13 cellular contexts compared by ENCODE assay signal in genomic region chr2:144501118-144501517, GRCh38. TPM values are rescaled to one million over a fixed set of nuclear protein-coding genes. Genes with fewer than 3 reads are reported as not detected.
A peak's percentile ranks its signal among the peaks of the same experiment; 100 is the strongest.
DNase-seq lines count a peak whose midpoint lies in the region; ATAC-seq and TF ChIP-seq lines count a peak whose summit lies in the region.
"Had no signal": no experiment of that assay in that cellular context is flagged by ENCODE, and none has a peak within 500 bp of the region (broad histone marks: within the 10 kb centered on the region; RNA-seq: fewer than 3 reads in every experiment).

No MANE protein-coding gene starts in this region.

- H3K9ac ChIP-seq in SK-N-SH (no peak overlapping the region), trophoblast cell (ENCODE audit: low read length) (no peak overlapping the region), colonic mucosa (ENCODE audit: low read depth in 2 of 2, low read length in 2 of 2) (no peak overlapping the region)

- H2BK12ac ChIP-seq in trophoblast cell (ENCODE audit: low read length) = peak overlapping the region; percentile 50

- H3K79me2 ChIP-seq in SK-N-SH (ENCODE audit: insufficient read depth) (peaks cover 95% of the 10 kb centered on the region), trophoblast cell (ENCODE audit: control insufficient read depth, insufficient read depth, low read length, poor library complexity) (no peaks in the 10 kb centered on the region)

- H2BK5ac ChIP-seq in trophoblast cell (ENCODE audit: low read depth, low read length, poor library complexity) = no peak overlapping the region

- H3K14ac ChIP-seq in trophoblast cell (ENCODE audit: low read length) = no peak overlapping the region

- H3K9me3 ChIP-seq in SK-N-SH (no peaks in the 10 kb centered on the region), trophoblast cell (ENCODE audit: insufficient read depth, low read depth, low read length) (no peaks in the 10 kb centered on the region), colonic mucosa (no peaks in the 10 kb centered on the region)

- H3K4me2 ChIP-seq in SK-N-SH (no peak overlapping the region), trophoblast cell (ENCODE audit: low read length) (no peak overlapping the region)

- H3K9me2 ChIP-seq in SK-N-SH = no peaks in the 10 kb centered on the region

- TF ChIP-seq CTCF in SK-N-SH (IDR thresholded peaks at IDR 0.05) (no peak), colonic mucosa (IDR thresholded peaks at IDR 0.05) (no peak)

- intact Hi-C loops in colonic mucosa (cut with DNase I) = no loop called here

- POLR2A ChIA-PET in SK-N-SH (lab: Yijun Ruan, JAX) = interaction anchor here (1.1 kb wide), 1 partner anchor 24 kb away, joined by 3 read pairs; no protein-coding TSS in a partner anchor

- no peak overlapping the region for H2AFZ ChIP-seq in SK-N-SH (ENCODE audit: low read depth)
- H2AFZ ChIP-seq in trophoblast cell (ENCODE audit: insufficient read depth, low read length, poor library complexity) = no peak overlapping the region

- no peak for TF ChIP-seq RAD21 in SK-N-SH (IDR thresholded peaks at IDR 0.05; ENCODE audit: low read length)

- WGBS in SK-N-SH (ENCODE audit: low lambda C conversion rate) = 94% methylated on average over 3 of the region's 3 CpGs
- WGBS in trophoblast cell (ENCODE audit: extremely low coverage, insufficient coverage, insufficient read length) = no CpG with 5 or more reads among the region's 3 CpGs

- H4K91ac ChIP-seq in trophoblast cell (ENCODE audit: low read depth, low read length) = no peak overlapping the region

- no peak overlapping the region for H3K4me3 ChIP-seq in SK-N-SH (ENCODE audit: low read depth in 2 of 2, low read length in 1 of 2)
- H3K4me3 ChIP-seq in trophoblast cell (ENCODE audit: low read depth, low read length) = no peak overlapping the region
- no peak overlapping the region for H3K4me3 ChIP-seq in colonic mucosa
- H3K4me3 ChIP-seq: lung, skin epidermis had no signal

- H4K8ac ChIP-seq in trophoblast cell (ENCODE audit: low read depth, low read length) = no peak overlapping the region

- peaks cover 19 to 27% of the 10 kb centered on the region in 2 experiments for H3K4me1 ChIP-seq in SK-N-SH (ENCODE audit: control insufficient read depth in 1 of 2, insufficient read depth in 2 of 2, low read depth in 1 of 2, low read length in 1 of 2)
- H3K4me1 ChIP-seq in trophoblast cell (ENCODE audit: control insufficient read depth in 1 of 2, insufficient read depth in 2 of 2, low read length in 2 of 2) = peaks cover 0 to 2% of the 10 kb centered on the region in 2 experiments
- no peaks in the 10 kb centered on the region for H3K4me1 ChIP-seq in colonic mucosa

- H3F3A ChIP-seq in SK-N-SH (replicated peaks; ENCODE audit: insufficient read depth) = peaks cover 5% of the 10 kb centered on the region

- H3K27me3 ChIP-seq in SK-N-SH (ENCODE audit: insufficient read depth) = no peaks in the 10 kb centered on the region
- H3K27me3 ChIP-seq in trophoblast cell (ENCODE audit: insufficient read depth, low read length) = no peaks in the 10 kb centered on the region
- peaks cover 4% of the 10 kb centered on the region for H3K27me3 ChIP-seq in colonic mucosa

- H3K4ac ChIP-seq in trophoblast cell (ENCODE audit: low read depth, low read length) = no peak overlapping the region

- no peaks in the 10 kb centered on the region for H3K79me1 ChIP-seq in trophoblast cell (ENCODE audit: low read length)

- DNase-seq in EH (ENCODE audit: low read depth) (peak; percentile 66), SK-N-SH (no peak), fibroblast of peridontal ligament (ENCODE audit: extremely low read depth) (peak; percentile 59), trophoblast cell (no peak), colonic mucosa (no peak), activated gamma-delta T cell treated with Interleukin-2 at 50 U/mL for 16 hours (no peak), HT-29 (ENCODE audit: low spot score) (no peak)
- DNase-seq: activated CD8-positive, alpha-beta T cell treated with anti-CD3 and anti-CD28 coated beads for 36 hours; AML-193; DMS53 had no signal

- H2AK5ac ChIP-seq in trophoblast cell (ENCODE audit: low read length) = no peak overlapping the region

- TF ChIP-seq EP300 in SK-N-SH (IDR thresholded peaks at IDR 0.05; ENCODE audit: borderline replicate concordance in 1 of 2, low read depth in 1 of 2, low read length in 1 of 2) = no peak

- H3K36me3 ChIP-seq in SK-N-SH (replicated peaks in 1 of 2; ENCODE audit: control insufficient read depth in 1 of 2, insufficient read depth in 2 of 2, low read length in 1 of 2) (peaks cover 0 to 21% of the 10 kb centered on the region in 2 experiments), trophoblast cell (ENCODE audit: control insufficient read depth in 1 of 2, insufficient read depth in 2 of 2, low read length in 2 of 2) (no peaks in the 10 kb centered on the region), colonic mucosa (no peaks in the 10 kb centered on the region)

- no peak overlapping the region for H3K18ac ChIP-seq in trophoblast cell (ENCODE audit: low read length)

- peak overlapping the region; percentile 9 to 28; a peak in 3 of 4 replicates for H3K27ac ChIP-seq in SK-N-SH (ENCODE audit: low read depth in 2 of 2, low read length in 1 of 2)
- H3K27ac ChIP-seq in trophoblast cell (ENCODE audit: low read depth, low read length) = no peak overlapping the region
- no peak overlapping the region for H3K27ac ChIP-seq in colonic mucosa

- H4K12ac ChIP-seq in trophoblast cell (ENCODE audit: low read depth, low read length) = no peak overlapping the region

- peaks cover 48% of the 10 kb centered on the region for H4K20me1 ChIP-seq in SK-N-SH (ENCODE audit: insufficient read depth)

- ATAC-seq in HG03108 (IDR thresholded peaks at IDR 0.05; ENCODE audit: unreplicated experiment) = no peak

- no peak overlapping the region for H3K23ac ChIP-seq in trophoblast cell (ENCODE audit: low read length)

- CTCF ChIA-PET in SK-N-SH (lab: Yijun Ruan, JAX) = interaction anchor here (0.6 to 1.1 kb wide), 3 partner anchors 10 to 1344 kb away, joined by 3 read pairs; no protein-coding TSS in a partner anchor

- no peak overlapping the region for H2BK120ac ChIP-seq in trophoblast cell (ENCODE audit: insufficient read depth, low read length, poor library complexity)

TF ChIP-seq in SK-N-SH, 30 proteins besides CTCF, POLR2A, EP300 and RAD21:
- TF ChIP-seq FOSL2 (IDR thresholded peaks at IDR 0.05; ENCODE audit: borderline replicate concordance, low read depth) (peak; percentile 53; the same call in 1 of the 2 replicates), MEF2A (IDR thresholded peaks at IDR 0.05; ENCODE audit: borderline replicate concordance, low read depth) (no peak), EZH2phosphoT487 (IDR thresholded peaks at IDR 0.05; ENCODE audit: borderline replicate concordance, low read depth) (no peak), MXI1 (IDR thresholded peaks at IDR 0.05; ENCODE audit: low read depth, low read length) (no peak)
- TF ChIP-seq, protein P1, sequence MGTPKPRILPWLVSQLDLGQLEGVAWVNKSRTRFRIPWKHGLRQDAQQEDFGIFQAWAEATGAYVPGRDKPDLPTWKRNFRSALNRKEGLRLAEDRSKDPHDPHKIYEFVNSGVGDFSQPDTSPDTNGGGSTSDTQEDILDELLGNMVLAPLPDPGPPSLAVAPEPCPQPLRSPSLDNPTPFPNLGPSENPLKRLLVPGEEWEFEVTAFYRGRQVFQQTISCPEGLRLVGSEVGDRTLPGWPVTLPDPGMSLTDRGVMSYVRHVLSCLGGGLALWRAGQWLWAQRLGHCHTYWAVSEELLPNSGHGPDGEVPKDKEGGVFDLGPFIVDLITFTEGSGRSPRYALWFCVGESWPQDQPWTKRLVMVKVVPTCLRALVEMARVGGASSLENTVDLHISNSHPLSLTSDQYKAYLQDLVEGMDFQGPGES (IDR thresholded peaks at IDR 0.05; ENCODE audit: low read depth, low read length) = no peak
TF ChIP-seq in SK-N-SH: peak in this region for 1.

RNA-seq across cellular contexts. Expression of gene ZEB2, which starts 18.8 kb away (rescaled TPM):
- 16.3 and 20.5 TPM in 2 replicates for polyA plus RNA-seq in SK-N-SH (2012; rRNA removed)
- 16.9 and 17.6 TPM in 2 replicates for polyA plus RNA-seq in SK-N-SH (2012; cell fraction: cytosol; rRNA removed)
- polyA plus RNA-seq in SK-N-SH (2012; cell fraction: nucleus; rRNA removed) = 24.6 and 25.9 TPM in 2 replicates
- polyA plus RNA-seq in trophoblast cell (2013) = 4.0 and 4.4 TPM in 2 replicates
- total RNA-seq in colonic mucosa = 10 to 100 TPM; 17.4 to 29.6 TPM
- 0.18 TPM in 1 of 2 replicates, not detected in the other for total RNA-seq in HT-29 (2014; rRNA removed; shearing (Covaris generic))

Comparison
In these comparisons a context has a peak if more than half of its experiments do, and no peak if none do; other contexts are left out.
1. DNase-seq: peak in EH (single experiment) and fibroblast of peridontal ligament (single experiment); none in SK-N-SH (single experiment), trophoblast cell (0 of 2), colonic mucosa (single experiment), activated gamma-delta T cell treated with Interleukin-2 at 50 U/mL for 16 hours (single experiment) and HT-29 (single experiment).
2. H3K27ac ChIP-seq: peak in SK-N-SH (2 of 2); none in trophoblast cell (single experiment) and colonic mucosa (single experiment).
3. RNA of gene ZEB2, which starts 18.8 kb away (total RNA-seq): 17.4 to 29.6 TPM in colonic mucosa; 0.18 TPM in HT-29; every median in the first group is over 10 times any median in the second.